Comparison of ENCODE assay signal across 8 cellular contexts in genomic region chr12:53251477-53252348, GRCh38. TPM values are rescaled to one million over a fixed set of nuclear protein-coding genes. Genes with fewer than 3 reads are reported as not detected.
DNase-seq lines count a peak whose midpoint lies in the region; ATAC-seq and TF ChIP-seq lines count a peak whose summit lies in the region.

No MANE protein-coding gene starts in this region.

- peak; percentile 80 for TF ChIP-seq POLR2A in GM18951 (IDR thresholded peaks at IDR 0.05; ENCODE audit: extremely low read depth, insufficient read depth, insufficient read length)

- DNase-seq in BE2C (peak; percentile 88), NCI-H524 treated with DMSO at 0.1 percent for 48 hours (lab: John Stamatoyannopoulos, UW) (peak; percentile 20), ecto neural progenitor cell (ENCODE audit: low spot score) (peak; percentile 97), lung (ENCODE audit: low spot score) (peak; percentile 78)
- DNase-seq in activated CD4-positive, alpha-beta T cell treated with anti-CD3 and anti-CD28 coated beads, Interleukin-2, amount 50 U/mL, for 24 hours (ENCODE audit: low read depth in 1 of 2, low spot score in 1 of 2) = peak; percentile 51 to 56
- DNase-seq in stimulated activated CD4-positive, alpha-beta T cell treated with anti-CD3 and anti-CD28 coated beads, TNF-alpha, amount 100 ng/mL, for 4 hours (ENCODE audit: low read depth in 3 of 3) = peak; percentile 44 to 48 (median 46)

- ATAC-seq in HG03175 (IDR thresholded peaks at IDR 0.05; ENCODE audit: unreplicated experiment) = peak; percentile 75
- ATAC-seq in lung (ENCODE audit: insufficient read depth, low FRiP score) = peak; percentile 91

- H3K4me1 ChIP-seq in BE2C (no peaks in the 10 kb centered on the region; the same call in 1 of the 2 replicates), lung (ENCODE audit: control insufficient read depth in 2 of 2, insufficient read depth in 2 of 2, low read length in 2 of 2) (peaks cover 0 to 12% of the 10 kb centered on the region in 2 donors)

- 0% methylated on average over 35 to 51 of the region's 51 CpGs for WGBS in lung, 2 donors

- TF ChIP-seq CTCF in BE2C (IDR thresholded peaks at IDR 0.05; ENCODE audit: low read depth, low read length) = peak; percentile 51
- TF ChIP-seq CTCF in lung (IDR thresholded peaks at IDR 0.05; ENCODE audit: control extremely low read depth, extremely low read depth) = peak; percentile 23

- H3K27ac ChIP-seq in lung (ENCODE audit: low read depth in 1 of 2, low read length in 1 of 2) = peak overlapping the region; percentile 89 to 93

- no peaks in the 10 kb centered on the region for H3K27me3 ChIP-seq in BE2C
- H3K27me3 ChIP-seq in lung (ENCODE audit: control insufficient read depth, insufficient read depth) = no peaks in the 10 kb centered on the region

- H3K36me3 ChIP-seq in BE2C = no peaks in the 10 kb centered on the region
- peaks cover 0 to 15% of the 10 kb centered on the region in 2 donors for H3K36me3 ChIP-seq in lung (ENCODE audit: control insufficient read depth in 2 of 2, insufficient read depth in 2 of 2, low read length in 2 of 2)

- H3K9me3 ChIP-seq in BE2C (no peaks in the 10 kb centered on the region), lung (ENCODE audit: control insufficient read depth in 2 of 2, insufficient read depth in 1 of 2, low read length in 1 of 2) (no peaks in the 10 kb centered on the region)

- peak overlapping the region; percentile 86 for H3K4me3 ChIP-seq in BE2C (ENCODE audit: low read depth, low read length)
- peak overlapping the region; percentile 98 for H3K4me3 ChIP-seq in lung

- in situ Hi-C loops in GM18951 (cut with MboI; ENCODE audit: low sequenced_read_pairs, unreplicated experiment) = no loop called here

RNA-seq across cellular contexts. Expression of gene ESPL1, which starts 16.4 kb away (rescaled TPM):
- polyA plus RNA-seq in BE2C (2012; ENCODE audit: insufficient read depth, insufficient read length, low read depth) = 6.3 TPM
- total RNA-seq in lung = 1 to 10 TPM; 2.0 to 6.7 TPM
- under 1 TPM; 0.77 to 0.97 TPM for polyA plus RNA-seq in lung

RNA-seq across cellular contexts. Expression of gene RARG, which starts 19.7 kb away (rescaled TPM):
- 20.2 TPM for polyA plus RNA-seq in BE2C (2012; ENCODE audit: insufficient read depth, insufficient read length, low read depth)
- 10 to 100 TPM; 27.8 to 29.7 TPM for total RNA-seq in lung
- polyA plus RNA-seq in lung = 10 to 100 TPM; 12.0 to 14.2 TPM

RNA-seq across cellular contexts. Expression of gene PFDN5, which starts 43.6 kb away (rescaled TPM):
- polyA plus RNA-seq in BE2C (2012; ENCODE audit: insufficient read depth, insufficient read length, low read depth) = 694 TPM
- total RNA-seq in lung = 100 to 1,000 TPM; 351 to 361 TPM
- 1,000 to 10,000 TPM in 1 of 2 donors, 100 to 1,000 TPM in 1; 649 to 1,722 TPM for polyA plus RNA-seq in lung

RNA-seq across cellular contexts. Expression of gene ITGB7, which starts 44.7 kb away (rescaled TPM):
- polyA plus RNA-seq in BE2C (2012; ENCODE audit: insufficient read depth, insufficient read length, low read depth) = not detected
- total RNA-seq in lung = 1 to 10 TPM; 2.3 to 7.9 TPM
- polyA plus RNA-seq in lung = 1 to 10 TPM; 3.9 to 6.1 TPM

RNA-seq across cellular contexts. Expression of gene MYG1, which starts 47.8 kb away (rescaled TPM):
- 177 TPM for polyA plus RNA-seq in BE2C (2012; ENCODE audit: insufficient read depth, insufficient read length, low read depth)
- total RNA-seq in lung = 10 to 100 TPM; 22.1 to 63.5 TPM
- polyA plus RNA-seq in lung = 10 to 100 TPM; 56.1 to 88.9 TPM

Comparison
In these comparisons a context has a peak if more than half of its experiments do, and no peak if none do; other contexts are left out.
1. Peak in every context shown above with its lines: DNase-seq, ATAC-seq, H3K4me3 ChIP-seq and H3K27ac ChIP-seq.
2. DNase-seq: peak in every context shown above with its lines; median percentile 97 in ecto neural progenitor cell; 88 in BE2C; 78 in lung; 54 in activated CD4-positive, alpha-beta T cell treated with anti-CD3 and anti-CD28 coated beads, Interleukin-2, amount 50 U/mL, for 24 hours; 46 in stimulated activated CD4-positive, alpha-beta T cell treated with anti-CD3 and anti-CD28 coated beads, TNF-alpha, amount 100 ng/mL, for 4 hours; 20 in NCI-H524 treated with DMSO at 0.1 percent for 48 hours.